15 cellular contexts compared by ENCODE assay signal in the genomic region with DNA sequence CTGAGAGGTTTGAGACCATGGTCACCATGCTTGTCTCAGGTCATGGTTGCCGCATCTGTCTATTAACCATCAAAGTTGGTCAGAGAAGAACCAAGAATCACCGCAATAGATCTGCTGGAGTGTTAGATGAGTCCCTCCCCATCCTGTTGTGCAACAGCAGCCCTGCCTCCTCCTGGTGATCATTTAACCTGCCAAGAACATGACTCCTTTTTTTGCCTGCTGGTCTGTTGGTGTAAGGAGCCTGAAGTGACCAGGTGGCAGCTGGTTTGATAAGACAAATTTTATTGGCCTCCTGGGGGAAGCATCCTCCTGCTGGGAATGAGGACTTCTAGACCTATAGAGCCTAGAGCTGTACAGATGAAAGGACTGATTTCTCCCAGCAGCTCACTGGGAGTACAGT. TPM values are rescaled to one million over a fixed set of nuclear protein-coding genes. Genes with fewer than 3 reads are reported as not detected.
A peak's percentile ranks its signal among the peaks of the same experiment; 100 is the strongest.
DNase-seq lines count a peak whose midpoint lies in the region; ATAC-seq and TF ChIP-seq lines count a peak whose summit lies in the region.
"Had no signal": no experiment of that assay in that cellular context is flagged by ENCODE, and none has a peak within 500 bp of the region (broad histone marks: within the 10 kb centered on the region; RNA-seq: fewer than 3 reads in every experiment).

No MANE protein-coding gene starts in this region.

- no peaks in the 10 kb centered on the region for H3K9me3 ChIP-seq in psoas muscle

- H3K27ac ChIP-seq in psoas muscle = peak overlapping the region; percentile 15

- DNase-seq in NCI-H1417 (lab: John Stamatoyannopoulos, UW) (peak; percentile 8 to 66 (median 63)), NCI-H1417 treated with DMSO at 0.1 percent for 48 hours (lab: John Stamatoyannopoulos, UW) (no peak), NCI-H510A treated with DMSO at 0.1 percent for 48 hours (lab: John Stamatoyannopoulos, UW) (peak; percentile 75), choroid plexus epithelial cell (ENCODE audit: low read depth) (peak; percentile 58), psoas muscle (peak in 1 of 2 donors; percentile 29), HT-29 (ENCODE audit: low spot score) (no peak), COR-L47 (lab: John Stamatoyannopoulos, UW) (no peak), activated gamma-delta T cell treated with Interleukin-2 at 50 U/mL for 16 hours (no peak)
- DNase-seq: 8988T; activated CD4-positive, CD25-positive, alpha-beta regulatory T cell; activated naive CD8-positive, alpha-beta T cell treated with anti-CD3 and anti-CD28 coated beads, Interleukin-2, amount 10 ng/mL, durations not matched to agents 7 days and 5 days; HCEC 1CT; NCI-H1048; SW 1271 had no signal

- intact Hi-C loops in psoas muscle (cut with DNase I) = loop anchor here in 1 of 2 donors (2.0 to 5.0 kb wide), 2 partner anchors 91 to 185 kb away; no protein-coding TSS in a partner anchor

- ATAC-seq in psoas muscle = peak; percentile 34 to 75 (median 60)

- WGBS in psoas muscle, 3 donors = 60 to 81% (median 75%) methylated on average over 2 of the region's 2 CpGs

- H3K4me1 ChIP-seq in psoas muscle = peaks cover 11% of the 10 kb centered on the region

- TF ChIP-seq CTCF in choroid plexus epithelial cell (conservative IDR thresholded peaks at IDR 0.05; ENCODE audit: low read depth, low read length) (peak; percentile 16), psoas muscle (IDR thresholded peaks at IDR 0.05) (no peak)

- H3K4me3 ChIP-seq in choroid plexus epithelial cell (ENCODE audit: low read depth, low read length) (no peak overlapping the region), psoas muscle (no peak overlapping the region)

- H3K36me3 ChIP-seq in psoas muscle (ENCODE audit: insufficient read depth in 1 of 2, low read depth in 1 of 2) = no peaks in the 10 kb centered on the region

- H3K27me3 ChIP-seq in psoas muscle (ENCODE audit: insufficient read depth in 3 of 3, low read length in 2 of 3) = no peaks in the 10 kb centered on the region

RNA-seq across cellular contexts. Expression of a gene that starts 43.5 kb away (rescaled TPM):
- total RNA-seq in psoas muscle = 100 to 1,000 TPM; 109 to 221 (median 160) TPM
- 100 to 1,000 TPM in 2 of 3 donors, 10 to 100 TPM in 1; 87.2 to 391 (median 132) TPM for polyA plus RNA-seq in psoas muscle
- total RNA-seq in HT-29 (2014; rRNA removed; shearing (Covaris generic)) = 51.0 and 54.6 TPM in 2 replicates

RNA-seq across cellular contexts. Expression of a gene that starts 51.6 kb away (rescaled TPM):
- total RNA-seq in psoas muscle = 1 to 10 TPM in 3 of 4 donors, under 1 TPM in 1; 0.59 to 4.4 (median 2.3) TPM
- polyA plus RNA-seq in psoas muscle = under 1 TPM; 0.30 to 0.52 (median 0.40) TPM
- not detected in 2 replicates for total RNA-seq in HT-29 (2014; rRNA removed; shearing (Covaris generic))
- total RNA-seq: activated naive CD8-positive, alpha-beta T cell treated with anti-CD3 and anti-CD28 coated beads, Interleukin-2, amount 10 ng/mL, durations not matched to agents 7 days and 5 days; temporal lobe had no signal

Comparison
In these comparisons a context has a peak if more than half of its experiments do, and no peak if none do; other contexts are left out.
1. DNase-seq: peak in NCI-H1417 (3 of 3), NCI-H510A treated with DMSO at 0.1 percent for 48 hours (single experiment) and choroid plexus epithelial cell (single experiment); none in NCI-H1417 treated with DMSO at 0.1 percent for 48 hours (single experiment), HT-29 (single experiment), COR-L47 (single experiment) and activated gamma-delta T cell treated with Interleukin-2 at 50 U/mL for 16 hours (single experiment).